ENCODE assay signal across 22 cellular contexts in genomic region chr7:101111261-101111660, GRCh38. TPM values are rescaled to one million over a fixed set of nuclear protein-coding genes. Genes with fewer than 3 reads are reported as not detected.
DNase-seq lines count a peak whose midpoint lies in the region; ATAC-seq and TF ChIP-seq lines count a peak whose summit lies in the region.
"Had no signal": no experiment of that assay in that cellular context is flagged by ENCODE, and none has a peak within 500 bp of the region (broad histone marks: within the 10 kb centered on the region; RNA-seq: fewer than 3 reads in every experiment).

No MANE protein-coding gene starts in this region.

- no peak overlapping the region for H2BK5ac ChIP-seq in IMR-90 (ENCODE audit: low read depth, low read length, poor library complexity, severe bottlenecking)

- peak overlapping the region; percentile 76; the same call in 1 of the 2 replicates for H4K91ac ChIP-seq in IMR-90 (ENCODE audit: insufficient read depth, low read depth, low read length)

- H3K27me3 Mint-ChIP-seq in chondrocyte (ENCODE audit: low read depth) (no peaks in the 10 kb centered on the region), neural crest cell (ENCODE audit: low read depth) (no peaks in the 10 kb centered on the region)

- dilution Hi-C loops in IMR-90 (cut with HindIII; ENCODE audit: low sequenced_read_pairs, unreplicated experiment): no loop called here

- no peak for TF ChIP-seq POLR2A in IMR-90 (IDR thresholded peaks at IDR 0.05; ENCODE audit: low read depth, low read length)
- no peak for TF ChIP-seq POLR2A in suprapubic skin (IDR thresholded peaks at IDR 0.05)

- no peaks in the 10 kb centered on the region for H4K20me1 ChIP-seq in IMR-90 (ENCODE audit: insufficient read depth, low read length)

- H3K27me3 ChIP-seq in IMR-90 (ENCODE audit: control insufficient read depth, insufficient read depth, low read length): no peaks in the 10 kb centered on the region
- H3K27me3 ChIP-seq in suprapubic skin: no peaks in the 10 kb centered on the region
- H3K27me3 ChIP-seq in MG63: no peaks in the 10 kb centered on the region

- H4K8ac ChIP-seq in IMR-90 (ENCODE audit: low read depth in 2 of 2, low read length in 2 of 2): peak overlapping the region; percentile 4 to 74; a peak in 2 of 4 replicates

- no TSS peak for BruUV-seq in IMR-90 (replicated peaks; lab: Mats Ljungman, UMichigan)

- POLR2A ChIA-PET in IMR-90 (lab: Charles Lee; ENCODE audit: unreplicated experiment): interaction anchor here (0.8 kb wide), 1 partner anchor 12 kb away, joined by 7 read pairs; no protein-coding TSS in a partner anchor

- no peak for TF ChIP-seq RAD21 in IMR-90 (IDR thresholded peaks at IDR 0.05; ENCODE audit: low read length)

- H3K23ac ChIP-seq in IMR-90 (ENCODE audit: low read depth, low read length): no peak overlapping the region

- peaks cover 0 to 6% of the 10 kb centered on the region in 2 experiments; a peak in 1 of 4 replicates for H3K79me1 ChIP-seq in IMR-90 (ENCODE audit: low read depth in 1 of 2, low read length in 2 of 2)

- H3K9me3 Mint-ChIP-seq in chondrocyte (ENCODE audit: low read depth) (no peaks in the 10 kb centered on the region), neural crest cell (no peaks in the 10 kb centered on the region)
- H3K9me3 Mint-ChIP-seq: activated T-cell treated with anti-CD3 and anti-CD28 coated beads, Interleukin-2, amount 50 U/mL, for 4 hours had no signal

- H3K4ac ChIP-seq in IMR-90 (ENCODE audit: low read depth, low read length): peak overlapping the region; percentile 74

- peak overlapping the region; percentile 50; the same call in 1 of the 2 replicates for H2BK120ac ChIP-seq in IMR-90 (ENCODE audit: low read depth, low read length)

- H3K27ac Mint-ChIP-seq in chondrocyte (ENCODE audit: unreplicated experiment) (peak overlapping the region; percentile 94), neural crest cell (ENCODE audit: unreplicated experiment) (peak overlapping the region; percentile 19)
- H3K27ac Mint-ChIP-seq: CD4-positive, CD25-positive, alpha-beta regulatory T cell had no signal

- DNase-seq in IMR-90: no peak
- DNase-seq in chondrocyte (ENCODE audit: low spot score): no peak
- no peak for DNase-seq in neural crest cell (ENCODE audit: low read depth, low spot score)
- DNase-seq in suprapubic skin (ENCODE audit: low spot score in 2 of 2): no peak
- DNase-seq in hepatic stellate cell (ENCODE audit: low spot score): no peak
- no peak for DNase-seq in MG63
- no peak for DNase-seq in HCEC 1CT
- DNase-seq: activated naive CD4-positive, alpha-beta T cell treated with Interleukin-2 at 50 U/mL for 16 hours; activated T-cell treated with anti-CD3 and anti-CD28 coated beads, Interleukin-2, amount 50 U/mL, for 4 hours; amygdala; CD4-positive, CD25-positive, alpha-beta regulatory T cell; GDM1; MM.1S; NCI-H1436; NCI-H524 treated with DMSO at 0.1 percent for 48 hours; occipital lobe; RPMI8226; stimulated activated CD4-positive, alpha-beta T cell treated with anti-CD3 and anti-CD28 coated beads, Interleukin-2, amount 100 ng/mL, for 48 hours; stimulated activated naive CD8-positive, alpha-beta T cell treated with anti-CD3 and anti-CD28 coated beads, Interleukin-15, Interleukin-2, amounts not matched to agents 100 U/mL and 50 U/mL, for 24 hours had no signal

- in situ Hi-C loops in IMR-90 (cut with MboI; ENCODE audit: low sequenced_read_pairs): loop anchor here (25.0 kb wide), 1 partner anchor 674 kb away; the partner anchor contains the start of genes MEPCE, PPP1R35 and ZCWPW1

- H3K9ac ChIP-seq in IMR-90 (ENCODE audit: low read depth, low read length): no peak overlapping the region

- H2AFZ ChIP-seq in IMR-90 (replicated peaks; ENCODE audit: low read length, poor library complexity): peak overlapping the region; percentile 23

- intact Hi-C loops in IMR-90 (cut with micrococcal nuclease): no loop called here

- TF ChIP-seq EP300 in suprapubic skin (IDR thresholded peaks at IDR 0.05): no peak

- peak overlapping the region; percentile 45 for H3K14ac ChIP-seq in IMR-90 (replicated peaks; ENCODE audit: low read depth, low read length)

- H4K5ac ChIP-seq in IMR-90 (ENCODE audit: low read depth, low read length): no peak overlapping the region

- no peak overlapping the region for H2BK15ac ChIP-seq in IMR-90 (ENCODE audit: low read depth, low read length)

- H3K4me3 ChIP-seq in IMR-90 (ENCODE audit: insufficient read depth, low read depth, low read length): no peak overlapping the region
- no peak overlapping the region for H3K4me3 ChIP-seq in suprapubic skin
- no peak overlapping the region for H3K4me3 ChIP-seq in MG63

- peaks cover 9% of the 10 kb centered on the region for H3K4me1 ChIP-seq in IMR-90 (ENCODE audit: control insufficient read depth, insufficient read depth, low read length)
- peaks cover 17% of the 10 kb centered on the region for H3K4me1 ChIP-seq in suprapubic skin

- H2AK9ac ChIP-seq in IMR-90 (replicated peaks; ENCODE audit: low read depth, low read length, poor library complexity): peak overlapping the region; percentile 50

- peak overlapping the region; percentile 49; the same call in 1 of the 2 replicates for H2BK20ac ChIP-seq in IMR-90 (ENCODE audit: low read depth, low read length)

- TF ChIP-seq CTCF in IMR-90 (conservative IDR thresholded peaks at IDR 0.05; ENCODE audit: low read depth, low read length) (no peak), chondrocyte (IDR thresholded peaks at IDR 0.05) (no peak), neural crest cell (conservative IDR thresholded peaks at IDR 0.05) (no peak), suprapubic skin (IDR thresholded peaks at IDR 0.05) (no peak)

- ATAC-seq in IMR-90 (ENCODE audit: low read depth) (no peak), HG03457 (IDR thresholded peaks at IDR 0.05; ENCODE audit: unreplicated experiment) (no peak)
- ATAC-seq: activated CD4-positive, CD25-positive, alpha-beta regulatory T cell treated with anti-CD3 and anti-CD28 coated beads, Interleukin-2, amount 50 U/mL, for 24 hours; activated T-cell treated with anti-CD3 and anti-CD28 coated beads, Interleukin-2, amount 50 U/mL, for 4 hours; stimulated activated naive CD8-positive, alpha-beta T cell treated with anti-CD3 and anti-CD28 coated beads, Interleukin-15, Interleukin-2, amounts not matched to agents 100 U/mL and 50 U/mL, for 24 hours had no signal

- H3K36me3 ChIP-seq in IMR-90 (ENCODE audit: control insufficient read depth, insufficient read depth, low read length): no peaks in the 10 kb centered on the region
- no peaks in the 10 kb centered on the region for H3K36me3 ChIP-seq in suprapubic skin
- no peaks in the 10 kb centered on the region for H3K36me3 ChIP-seq in MG63

- H3K9me3 ChIP-seq in IMR-90 (ENCODE audit: control insufficient read depth, insufficient read depth, low read length) (no peaks in the 10 kb centered on the region), suprapubic skin (no peaks in the 10 kb centered on the region), MG63 (no peaks in the 10 kb centered on the region)

- H3K4me2 ChIP-seq in IMR-90 (ENCODE audit: low read depth, low read length): no peak overlapping the region

- CTCF ChIA-PET in IMR-90 (lab: Yijun Ruan, JAX): interaction anchor here (0.6 to 0.9 kb wide), 3 partner anchors 14 to 75 kb away, joined by 3 to 6 read pairs (median 3); no protein-coding TSS in a partner anchor

- H3K27ac ChIP-seq in IMR-90 (ENCODE audit: insufficient read depth, low read length) (no peak overlapping the region), suprapubic skin (peak overlapping the region; percentile 62)

- H3K36me3 Mint-ChIP-seq in chondrocyte (ENCODE audit: low read depth): no peaks in the 10 kb centered on the region
- H3K36me3 Mint-ChIP-seq in neural crest cell (ENCODE audit: low read depth): no peaks in the 10 kb centered on the region
- H3K36me3 Mint-ChIP-seq: CD4-positive, CD25-positive, alpha-beta regulatory T cell had no signal

- H2AK5ac ChIP-seq in IMR-90 (ENCODE audit: low read depth, low read length): peak overlapping the region; percentile 81

- no peak overlapping the region for H3K18ac ChIP-seq in IMR-90 (ENCODE audit: low read depth, low read length)

- H3K9me1 ChIP-seq in IMR-90 (ENCODE audit: insufficient read depth, low read length): peaks cover 11% of the 10 kb centered on the region

- H3K4me3 Mint-ChIP-seq in chondrocyte (ENCODE audit: unreplicated experiment): no peak overlapping the region
- H3K4me3 Mint-ChIP-seq in neural crest cell: no peak overlapping the region
- H3K4me3 Mint-ChIP-seq: activated T-cell treated with anti-CD3 and anti-CD28 coated beads, Interleukin-2, amount 50 U/mL, for 4 hours; CD4-positive, CD25-positive, alpha-beta regulatory T cell had no signal

- H3K56ac ChIP-seq in IMR-90 (ENCODE audit: extremely low read depth, insufficient read depth, low read length): no peak overlapping the region

- H3K4me1 Mint-ChIP-seq in chondrocyte (ENCODE audit: low read depth) (peaks cover 65% of the 10 kb centered on the region), neural crest cell (peaks cover 4% of the 10 kb centered on the region)
- H3K4me1 Mint-ChIP-seq: CD4-positive, CD25-positive, alpha-beta regulatory T cell had no signal

- no CpG with 5 or more reads among the region's 5 CpGs for WGBS in IMR-90 (ENCODE audit: extremely low coverage in 2 of 2, insufficient read length in 1 of 2), 2 experiments
- 77% methylated on average over 5 of the region's 5 CpGs for WGBS in suprapubic skin

RNA-seq across cellular contexts. Expression of gene SERPINE1, which starts 15.6 kb away (rescaled TPM):
- 1,441 and 1,485 TPM in 2 replicates for total RNA-seq in IMR-90 (2012; rRNA removed)
- polyA plus RNA-seq in IMR-90 (2012; rRNA removed): 2,783 and 2,870 TPM in 2 replicates
- polyA plus RNA-seq in IMR-90 (2012; cell fraction: cytosol; rRNA removed): 1,325 and 1,597 TPM in 2 replicates
- 924 and 1,074 TPM in 2 replicates for polyA plus RNA-seq in IMR-90 (2012; cell fraction: nucleus; rRNA removed; ENCODE audit: low replicate concordance)
- total RNA-seq in chondrocyte: 794 to 1,203 TPM (median 1,180 TPM) in 3 replicates
- total RNA-seq in neural crest cell: 0.07 TPM in 1 of 2 replicates, not detected in the other
- 10 to 100 TPM in 2 of 4 donors, 1 to 10 TPM in 2; 6.7 to 22.9 (median 13.0) TPM for total RNA-seq in suprapubic skin
- total RNA-seq in MG63 (2014; rRNA removed; shearing (Covaris generic); ENCODE audit: low replicate concordance): 59.2 and 73.4 TPM in 2 replicates
- polyA plus RNA-seq: CD4-positive, CD25-positive, alpha-beta regulatory T cell had no signal

RNA-seq across cellular contexts. Expression of gene TRIM56, which starts 26.0 kb away (rescaled TPM):
- 3.9 and 4.4 TPM in 2 replicates for total RNA-seq in IMR-90 (2012; rRNA removed)
- 4.7 and 5.9 TPM in 2 replicates for polyA plus RNA-seq in IMR-90 (2012; rRNA removed)
- 2.7 and 2.9 TPM in 2 replicates for polyA plus RNA-seq in IMR-90 (2012; cell fraction: cytosol; rRNA removed)
- polyA plus RNA-seq in IMR-90 (2012; cell fraction: nucleus; rRNA removed; ENCODE audit: low replicate concordance): 10.6 and 11.6 TPM in 2 replicates
- total RNA-seq in chondrocyte: 26.1 to 35.7 TPM (median 30.4 TPM) in 3 replicates
- 16.0 and 17.2 TPM in 2 replicates for total RNA-seq in neural crest cell
- 10 to 100 TPM; 12.1 to 28.9 (median 17.8) TPM for total RNA-seq in suprapubic skin
- total RNA-seq in MG63 (2014; rRNA removed; shearing (Covaris generic); ENCODE audit: low replicate concordance): 2.3 and 25.4 TPM in 2 replicates

RNA-seq across cellular contexts. Expression of gene AP1S1, which starts 43.0 kb away (rescaled TPM):
- 233 and 295 TPM in 2 replicates for total RNA-seq in IMR-90 (2012; rRNA removed)
- polyA plus RNA-seq in IMR-90 (2012; rRNA removed): 178 and 187 TPM in 2 replicates
- 282 and 325 TPM in 2 replicates for polyA plus RNA-seq in IMR-90 (2012; cell fraction: cytosol; rRNA removed)
- 110 and 121 TPM in 2 replicates for polyA plus RNA-seq in IMR-90 (2012; cell fraction: nucleus; rRNA removed; ENCODE audit: low replicate concordance)
- 55.9 to 60.5 TPM (median 60.4 TPM) in 3 replicates for total RNA-seq in chondrocyte
- total RNA-seq in neural crest cell: 78.8 and 90.1 TPM in 2 replicates
- total RNA-seq in suprapubic skin: 10 to 100 TPM; 28.5 to 66.5 (median 50.0) TPM
- total RNA-seq in MG63 (2014; rRNA removed; shearing (Covaris generic); ENCODE audit: low replicate concordance): 153 and 159 TPM in 2 replicates

RNA-seq across cellular contexts. Expression of gene VGF, which starts 54.1 kb away (rescaled TPM):
- total RNA-seq in IMR-90 (2012; rRNA removed) (0.18 and 0.28 TPM in 2 replicates), chondrocyte (0.22 to 0.26 TPM in 2 of 3 replicates, not detected in the other), neural crest cell (8.7 and 9.1 TPM in 2 replicates), suprapubic skin (under 1 TPM in 3 of 4 donors, not detected in 1; 0.38 to 0.99 (median 0.59) TPM)
- polyA plus RNA-seq in IMR-90 (2012; rRNA removed): 0.50 and 0.59 TPM in 2 replicates
- 0.64 and 0.82 TPM in 2 replicates for polyA plus RNA-seq in IMR-90 (2012; cell fraction: cytosol; rRNA removed)
- polyA plus RNA-seq in IMR-90 (2012; cell fraction: nucleus; rRNA removed; ENCODE audit: low replicate concordance): 0.36 and 0.83 TPM in 2 replicates
- total RNA-seq in MG63 (2014; rRNA removed; shearing (Covaris generic); ENCODE audit: low replicate concordance): 0.63 TPM in 1 of 2 replicates, not detected in the other
- total RNA-seq: activated T-cell treated with anti-CD3 and anti-CD28 coated beads, Interleukin-2, amount 50 U/mL, for 4 hours; CD4-positive, CD25-positive, alpha-beta regulatory T cell; skeletal muscle tissue had no signal
- polyA plus RNA-seq: CD4-positive, CD25-positive, alpha-beta regulatory T cell had no signal

Comparison
In these comparisons a context has a peak if more than half of its experiments do, and no peak if none do; other contexts are left out.
1. RNA of gene SERPINE1, which starts 15.6 kb away (total RNA-seq): 1,441 to 1,485 TPM in IMR-90 and 794 to 1,203 TPM in chondrocyte; 59.2 to 73.4 TPM in MG63, 6.7 to 22.9 TPM in suprapubic skin and 0.07 TPM in neural crest cell; every median in the first group is over 10 times any median in the second.